Comparison of ENCODE assay signal across 8 cellular contexts in the genomic region with DNA sequence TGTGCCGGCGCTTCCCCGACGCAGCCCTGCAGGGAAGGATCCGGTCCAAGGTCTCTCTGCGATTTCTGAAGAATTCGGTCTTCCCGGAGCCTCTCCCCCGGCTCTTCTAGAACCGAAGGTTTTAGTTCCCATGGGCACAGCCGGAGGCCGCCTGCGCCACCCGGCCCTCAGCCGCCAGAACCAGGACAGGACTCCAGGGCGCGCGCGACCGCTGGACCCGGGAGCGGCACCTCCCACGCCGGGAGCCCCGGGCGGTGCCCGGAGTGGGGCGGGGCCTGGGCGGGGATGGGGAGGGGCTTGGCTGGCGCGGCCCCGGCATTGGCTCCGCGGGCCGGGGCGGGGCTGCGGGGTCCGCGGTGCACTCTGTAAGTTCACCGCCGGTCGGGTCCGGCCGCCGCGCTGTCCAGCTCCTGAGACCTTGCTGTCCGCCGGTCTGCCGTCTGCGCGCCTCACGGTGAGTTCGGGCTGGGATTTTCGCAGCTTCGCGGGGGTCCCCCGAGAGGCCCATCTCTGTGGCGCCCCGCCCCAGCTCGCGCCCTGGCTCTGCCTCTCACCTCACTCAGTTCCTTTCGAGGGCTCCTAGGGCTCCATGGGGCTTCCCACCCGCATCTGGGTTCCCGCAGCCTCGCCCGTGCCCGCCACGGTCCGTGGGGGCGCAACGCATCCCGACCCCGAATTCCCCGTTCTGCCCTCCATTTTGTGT. TPM values are rescaled to one million over a fixed set of nuclear protein-coding genes. Genes with fewer than 3 reads are reported as not detected.
DNase-seq lines count a peak whose midpoint lies in the region; ATAC-seq and TF ChIP-seq lines count a peak whose summit lies in the region.

A gene with protein sequence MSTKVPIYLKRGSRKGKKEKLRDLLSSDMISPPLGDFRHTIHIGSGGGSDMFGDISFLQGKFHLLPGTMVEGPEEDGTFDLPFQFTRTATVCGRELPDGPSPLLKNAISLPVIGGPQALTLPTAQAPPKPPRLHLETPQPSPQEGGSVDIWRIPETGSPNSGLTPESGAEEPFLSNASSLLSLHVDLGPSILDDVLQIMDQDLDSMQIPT (plus strand): TSS at position 366 of the 703 bp plus-strand sequence. CDS start 6,033 bp downstream, outside the sequence.

- H3K4me2 ChIP-seq in neural cell (ENCODE audit: low read length), result peak within 1 kb of the TSS; percentile 59

- H3K27me3 Mint-ChIP-seq in stimulated activated naive CD8-positive, alpha-beta T cell treated with anti-CD3 and anti-CD28 coated beads, Interleukin-15, amount 100 ng/mL, for 72 hours, result peaks cover 27% of the 10 kb centered on the region

- TF ChIP-seq EP300 in neural cell (conservative IDR thresholded peaks at IDR 0.05; ENCODE audit: poor library complexity, severe bottlenecking), result no peak

- no peaks in the 10 kb centered on the region for H3F3A ChIP-seq in neural cell (ENCODE audit: insufficient read depth, low read length, poor library complexity, severe bottlenecking)

- peak; percentile 94 for DNase-seq in CD1c-positive myeloid dendritic cell (ENCODE audit: extremely low spot score)
- DNase-seq in HS-27A (ENCODE audit: low read depth), result peak; percentile 58
- DNase-seq in RPMI7951 (ENCODE audit: low read depth), result peak; percentile 85
- DNase-seq in activated gamma-delta T cell (lab: John Stamatoyannopoulos, UW), result peak; percentile 59
- DNase-seq in foreskin fibroblast, result peak; percentile 86 to 96
- peak; percentile 52 to 65 for DNase-seq in stimulated activated naive CD8-positive, alpha-beta T cell treated with anti-CD3 and anti-CD28 coated beads, Interleukin-15, amount 100 ng/mL, for 72 hours

- peaks cover 19% of the 10 kb centered on the region for H3K4me1 Mint-ChIP-seq in stimulated activated naive CD8-positive, alpha-beta T cell treated with anti-CD3 and anti-CD28 coated beads, Interleukin-15, amount 100 ng/mL, for 72 hours

- H3K27ac ChIP-seq in neural cell (ENCODE audit: low read length), result peak within 1 kb of the TSS; percentile 31

- H3K9me3 Mint-ChIP-seq in stimulated activated naive CD8-positive, alpha-beta T cell treated with anti-CD3 and anti-CD28 coated beads, Interleukin-15, amount 100 ng/mL, for 72 hours, result no peaks in the 10 kb centered on the region

- H3K9me2 ChIP-seq in neural cell (ENCODE audit: insufficient read depth, low read length), result no peaks in the 10 kb centered on the region

- H3K36me3 ChIP-seq in neural cell (ENCODE audit: insufficient read depth, low read length), result no peaks in the 10 kb centered on the region

- H3K4me3 ChIP-seq in foreskin fibroblast (ENCODE audit: low read depth in 1 of 2, low read length in 2 of 2) (peak within 1 kb of the TSS; percentile 69 to 100), neural cell (ENCODE audit: low read length) (peak within 1 kb of the TSS; percentile 98)

- H3K27me3 ChIP-seq in neural cell (ENCODE audit: insufficient read depth, low read depth, low read length), result peaks cover 7% of the 10 kb centered on the region

- no peak for TF ChIP-seq RAD21 in neural cell (conservative IDR thresholded peaks at IDR 0.05)

- peak; percentile 82 for ATAC-seq in GM19397 (IDR thresholded peaks at IDR 0.05; ENCODE audit: unreplicated experiment)
- peak; percentile 85 for ATAC-seq in stimulated activated naive CD8-positive, alpha-beta T cell treated with anti-CD3 and anti-CD28 coated beads, Interleukin-15, amount 100 ng/mL, for 72 hours

- peak within 1 kb of the TSS; percentile 69 for H2AFZ ChIP-seq in neural cell (ENCODE audit: low read depth, low read length)

- no peaks in the 10 kb centered on the region for H3K79me2 ChIP-seq in neural cell (replicated peaks; ENCODE audit: insufficient read depth, low read length)

- peak within 1 kb of the TSS; percentile 77 for H3K9ac ChIP-seq in neural cell (ENCODE audit: low read length)

- peak within 1 kb of the TSS; percentile 82 to 84 for H3K4me3 Mint-ChIP-seq in stimulated activated naive CD8-positive, alpha-beta T cell treated with anti-CD3 and anti-CD28 coated beads, Interleukin-15, amount 100 ng/mL, for 72 hours

- no peaks in the 10 kb centered on the region for H4K20me1 ChIP-seq in neural cell (ENCODE audit: insufficient read depth)

- H3K27ac Mint-ChIP-seq in stimulated activated naive CD8-positive, alpha-beta T cell treated with anti-CD3 and anti-CD28 coated beads, Interleukin-15, amount 100 ng/mL, for 72 hours, result peak within 1 kb of the TSS in 1 of 2 donors; percentile 54

- TF ChIP-seq CTCF in foreskin fibroblast (IDR thresholded peaks at IDR 0.05; ENCODE audit: low read depth, low read length), result no peak
- TF ChIP-seq CTCF in neural cell (IDR thresholded peaks at IDR 0.05; ENCODE audit: poor library complexity, severe bottlenecking), result no peak

- no peaks in the 10 kb centered on the region for H3K9me3 ChIP-seq in neural cell (ENCODE audit: low read length)

TF ChIP-seq in neural cell, 6 proteins besides CTCF, POLR2A, EP300 and RAD21:
- no peak for TF ChIP-seq EZH2 (IDR thresholded peaks at IDR 0.05; ENCODE audit: borderline replicate concordance, insufficient read depth, low read length, poor library complexity, severe bottlenecking)
- TF ChIP-seq, protein P1, sequence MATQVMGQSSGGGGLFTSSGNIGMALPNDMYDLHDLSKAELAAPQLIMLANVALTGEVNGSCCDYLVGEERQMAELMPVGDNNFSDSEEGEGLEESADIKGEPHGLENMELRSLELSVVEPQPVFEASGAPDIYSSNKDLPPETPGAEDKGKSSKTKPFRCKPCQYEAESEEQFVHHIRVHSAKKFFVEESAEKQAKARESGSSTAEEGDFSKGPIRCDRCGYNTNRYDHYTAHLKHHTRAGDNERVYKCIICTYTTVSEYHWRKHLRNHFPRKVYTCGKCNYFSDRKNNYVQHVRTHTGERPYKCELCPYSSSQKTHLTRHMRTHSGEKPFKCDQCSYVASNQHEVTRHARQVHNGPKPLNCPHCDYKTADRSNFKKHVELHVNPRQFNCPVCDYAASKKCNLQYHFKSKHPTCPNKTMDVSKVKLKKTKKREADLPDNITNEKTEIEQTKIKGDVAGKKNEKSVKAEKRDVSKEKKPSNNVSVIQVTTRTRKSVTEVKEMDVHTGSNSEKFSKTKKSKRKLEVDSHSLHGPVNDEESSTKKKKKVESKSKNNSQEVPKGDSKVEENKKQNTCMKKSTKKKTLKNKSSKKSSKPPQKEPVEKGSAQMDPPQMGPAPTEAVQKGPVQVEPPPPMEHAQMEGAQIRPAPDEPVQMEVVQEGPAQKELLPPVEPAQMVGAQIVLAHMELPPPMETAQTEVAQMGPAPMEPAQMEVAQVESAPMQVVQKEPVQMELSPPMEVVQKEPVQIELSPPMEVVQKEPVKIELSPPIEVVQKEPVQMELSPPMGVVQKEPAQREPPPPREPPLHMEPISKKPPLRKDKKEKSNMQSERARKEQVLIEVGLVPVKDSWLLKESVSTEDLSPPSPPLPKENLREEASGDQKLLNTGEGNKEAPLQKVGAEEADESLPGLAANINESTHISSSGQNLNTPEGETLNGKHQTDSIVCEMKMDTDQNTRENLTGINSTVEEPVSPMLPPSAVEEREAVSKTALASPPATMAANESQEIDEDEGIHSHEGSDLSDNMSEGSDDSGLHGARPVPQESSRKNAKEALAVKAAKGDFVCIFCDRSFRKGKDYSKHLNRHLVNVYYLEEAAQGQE (IDR thresholded peaks at IDR 0.05; ENCODE audit: borderline replicate concordance), result no peak
- TF ChIP-seq POLR2AphosphoS5 (IDR thresholded peaks at IDR 0.05), result no peak
- no peak for TF ChIP-seq SMC3 (conservative IDR thresholded peaks at IDR 0.05; ENCODE audit: poor library complexity)
- TF ChIP-seq MXI1 (conservative IDR thresholded peaks at IDR 0.05; ENCODE audit: poor library complexity, severe bottlenecking), result no peak
- no peak for TF ChIP-seq TAF1 (IDR thresholded peaks at IDR 0.05; ENCODE audit: low read depth)

RNA-seq across cellular contexts. Expression of the gene that starts here (rescaled TPM):
- total RNA-seq in RPMI7951 (2014; rRNA removed; shearing (Covaris generic)), result 7.0 and 7.1 TPM in 2 replicates
- polyA plus RNA-seq in neural cell, result 0.56 and 1.3 TPM in 2 replicates
- polyA minus RNA-seq in neural cell, result 4.1 and 6.1 TPM in 2 replicates

Comparison
In these comparisons a context has a peak if more than half of its experiments do, and no peak if none do; other contexts are left out.
1. Peak in every context shown above with its lines: DNase-seq, ATAC-seq, H3K4me3 ChIP-seq and H3K27ac ChIP-seq.